16 cellular contexts compared by ENCODE assay signal in genomic region chr18:75317723-75318122, GRCh38.
DNase-seq lines count a peak whose midpoint lies in the region; ATAC-seq, FAIRE-seq and TF ChIP-seq lines count a peak whose summit lies in the region.
"Had no signal": no experiment of that assay in that cellular context is flagged by ENCODE, and none has a peak within 500 bp of the region (broad histone marks: within the 10 kb centered on the region; RNA-seq: fewer than 3 reads in every experiment).

No MANE protein-coding gene starts in this region.

- FAIRE-seq in GM12878 (lab: Jason Lieb, UNC), result no peak
- FAIRE-seq: K562 had no signal

- WGBS in GM12878 (ENCODE audit: insufficient coverage, insufficient replicate concordance, low lambda C conversion rate, missing lambda C conversion rate), result 25% methylated on average over 9 of the region's 9 CpGs
- 79 to 82% methylated on average over 9 of the region's 9 CpGs for WGBS in aorta, 2 donors

- CTCF ChIA-PET in GM12878 (lab: Yijun Ruan, JAX), result interaction anchor here (0.9 kb wide), 1 partner anchor 161 kb away, joined by 3 read pairs; no protein-coding TSS in a partner anchor

- peak; percentile 1 for DNase-seq in GM12878 (ENCODE audit: low read depth, low spot score)
- no peak for DNase-seq in stimulated activated naive B cell treated with anti-CD40 and anti-IgM and Interleukin-4, amounts not matched to agents 10 μg/mL and 1 μg/mL and 100 μg/mL, for 72 hours
- DNase-seq in dorsolateral prefrontal cortex, result no peak
- no peak for DNase-seq in aorta
- no peak for DNase-seq in A172 (ENCODE audit: low spot score)
- DNase-seq in neural progenitor cell (ENCODE audit: low spot score), result no peak
- DNase-seq: AML-193; CD4-positive, CD25-positive, alpha-beta regulatory T cell; DMS 273 treated with DMSO at 0.1 percent for 48 hours; GOT3; H9; Karpas-422 had no signal

- no peaks in the 10 kb centered on the region for H3K36me3 Mint-ChIP-seq in stimulated activated naive B cell treated with anti-CD40 and anti-IgM and Interleukin-4, amounts not matched to agents 10 μg/mL and 1 μg/mL and 100 μg/mL, for 72 hours
- H3K36me3 Mint-ChIP-seq in neural progenitor cell, result no peaks in the 10 kb centered on the region
- H3K36me3 Mint-ChIP-seq: CD4-positive, CD25-positive, alpha-beta regulatory T cell had no signal

- H3K4me3 Mint-ChIP-seq in stimulated activated naive B cell treated with anti-CD40 and anti-IgM and Interleukin-4, amounts not matched to agents 10 μg/mL and 1 μg/mL and 100 μg/mL, for 72 hours, result no peak overlapping the region
- no peak overlapping the region for H3K4me3 Mint-ChIP-seq in neural progenitor cell
- H3K4me3 Mint-ChIP-seq: CD4-positive, CD25-positive, alpha-beta regulatory T cell; H9 had no signal

- BruUV-seq in GM12878 (replicated peaks; lab: Mats Ljungman, UMichigan), result no TSS peak

- H3K4me2 ChIP-seq in GM12878 (ENCODE audit: control insufficient read depth, insufficient read depth) (no peak overlapping the region), neural progenitor cell (no peak overlapping the region)
- H3K4me2 ChIP-seq: BLaER1 treated with 17β-estradiol and CSF1 and Interleukin-3, amounts not matched to agents 10 nM and 100 nM had no signal

- peaks cover 12 to 19% of the 10 kb centered on the region in 2 donors for H3K27me3 Mint-ChIP-seq in stimulated activated naive B cell treated with anti-CD40 and anti-IgM and Interleukin-4, amounts not matched to agents 10 μg/mL and 1 μg/mL and 100 μg/mL, for 72 hours
- H3K27me3 Mint-ChIP-seq in neural progenitor cell (ENCODE audit: insufficient read depth, low read depth), result peaks cover 6% of the 10 kb centered on the region

- TF ChIP-seq RAD21 in GM12878 (IDR thresholded peaks at IDR 0.05; ENCODE audit: insufficient read depth, low read depth, low read length), result no peak

- H3K36me3 ChIP-seq in GM12878 (ENCODE audit: control insufficient read depth in 2 of 2, insufficient read depth in 2 of 2, low read length in 1 of 2) (no peaks in the 10 kb centered on the region), aorta (ENCODE audit: control insufficient read depth in 1 of 2, insufficient read depth in 2 of 2, low read length in 1 of 2) (no peaks in the 10 kb centered on the region), neural progenitor cell (no peaks in the 10 kb centered on the region)
- H3K36me3 ChIP-seq: BLaER1 treated with 17β-estradiol and CSF1 and Interleukin-3, amounts not matched to agents 10 nM and 100 nM had no signal

- peak; percentile 41 for ATAC-seq in GM18867 (IDR thresholded peaks at IDR 0.05; ENCODE audit: unreplicated experiment)
- ATAC-seq in HG02852 (IDR thresholded peaks at IDR 0.05; ENCODE audit: unreplicated experiment), result peak; percentile 62
- peak; percentile 85 for ATAC-seq in GM12878
- peak; percentile 42 to 78 for ATAC-seq in stimulated activated naive B cell treated with anti-CD40 and anti-IgM and Interleukin-4, amounts not matched to agents 10 μg/mL and 1 μg/mL and 100 μg/mL, for 72 hours (replicated peaks)
- ATAC-seq in aorta (ENCODE audit: low FRiP score), result no peak
- ATAC-seq: K562 had no signal

- H2AFZ ChIP-seq in GM12878 (ENCODE audit: control insufficient read depth, low read depth, low read length) (no peak overlapping the region), neural progenitor cell (replicated peaks) (no peak overlapping the region)

- no peak overlapping the region for H3K9ac ChIP-seq in GM12878 (ENCODE audit: control insufficient read depth, insufficient read depth, low read length)
- H3K9ac ChIP-seq in neural progenitor cell, result no peak overlapping the region
- H3K9ac ChIP-seq: BLaER1 treated with 17β-estradiol and CSF1 and Interleukin-3, amounts not matched to agents 10 nM and 100 nM had no signal

- POLR2A ChIA-PET in GM12878 (lab: Charles Lee), result no interaction called here

- H3K9me3 ChIP-seq in GM12878 (replicated peaks; ENCODE audit: control insufficient read depth, insufficient read depth, low read length), result no peaks in the 10 kb centered on the region; the same call in 2 of the 3 replicates
- no peaks in the 10 kb centered on the region for H3K9me3 ChIP-seq in aorta (ENCODE audit: control insufficient read depth, low read length)
- no peaks in the 10 kb centered on the region for H3K9me3 ChIP-seq in neural progenitor cell (ENCODE audit: low read depth)

- no peaks in the 10 kb centered on the region for H3K9me3 Mint-ChIP-seq in stimulated activated naive B cell treated with anti-CD40 and anti-IgM and Interleukin-4, amounts not matched to agents 10 μg/mL and 1 μg/mL and 100 μg/mL, for 72 hours
- H3K9me3 Mint-ChIP-seq in neural progenitor cell, result peaks cover 3% of the 10 kb centered on the region
- H3K9me3 Mint-ChIP-seq: CD4-positive, CD25-positive, alpha-beta regulatory T cell had no signal

- H3K27me3 ChIP-seq in GM12878 (replicated peaks in 1 of 2; ENCODE audit: control insufficient read depth in 2 of 2, insufficient read depth in 2 of 2, low read length in 1 of 2) (no peaks in the 10 kb centered on the region), dorsolateral prefrontal cortex (no peaks in the 10 kb centered on the region), aorta (ENCODE audit: control insufficient read depth in 1 of 2, insufficient read depth in 2 of 2, low read length in 1 of 2) (no peaks in the 10 kb centered on the region), neural progenitor cell (no peaks in the 10 kb centered on the region)
- H3K27me3 ChIP-seq: BLaER1 treated with 17β-estradiol and CSF1 and Interleukin-3, amounts not matched to agents 10 nM and 100 nM had no signal

- TF ChIP-seq CTCF in GM12878 (IDR thresholded peaks at IDR 0.05 in 2 of 3, conservative IDR thresholded peaks at IDR 0.05 in 1 of 3; ENCODE audit: control insufficient read depth in 2 of 3, extremely low read depth in 1 of 3, insufficient read depth in 1 of 3, low read depth in 3 of 3, low read length in 3 of 3) (no peak), dorsolateral prefrontal cortex (IDR thresholded peaks at IDR 0.05 in 54 of 56, conservative IDR thresholded peaks at IDR 0.05 in 2 of 56; ENCODE audit: low read depth in 1 of 56, partially characterized antibody in 56 of 56) (no peak), neural progenitor cell (IDR thresholded peaks at IDR 0.05) (no peak)

- SMC1A ChIA-PET in GM12878 (lab: Charles Lee; ENCODE audit: uncharacterized antibody, unreplicated experiment), result interaction anchor here (1.5 kb wide), 1 partner anchor 162 kb away, joined by 3 read pairs; no protein-coding TSS in a partner anchor

- H3K4me1 ChIP-seq in GM12878 (ENCODE audit: control insufficient read depth, insufficient read depth, low read length), result no peaks in the 10 kb centered on the region
- H3K4me1 ChIP-seq in aorta (ENCODE audit: control insufficient read depth in 1 of 2, insufficient read depth in 2 of 2, low read length in 2 of 2), result no peaks in the 10 kb centered on the region
- H3K4me1 ChIP-seq in neural progenitor cell, result no peaks in the 10 kb centered on the region
- H3K4me1 ChIP-seq: BLaER1 treated with 17β-estradiol and CSF1 and Interleukin-3, amounts not matched to agents 10 nM and 100 nM had no signal

- H4K20me1 ChIP-seq in GM12878 (ENCODE audit: control insufficient read depth, insufficient read depth) (no peaks in the 10 kb centered on the region), neural progenitor cell (ENCODE audit: low read depth) (no peaks in the 10 kb centered on the region)
- H4K20me1 ChIP-seq: BLaER1 treated with 17β-estradiol and CSF1 and Interleukin-3, amounts not matched to agents 10 nM and 100 nM had no signal

- in situ Hi-C loops in GM12878 (cut with MboI), result no loop called here

- H3F3A ChIP-seq in neural progenitor cell (ENCODE audit: low read depth), result no peaks in the 10 kb centered on the region

- H3K4me1 Mint-ChIP-seq in stimulated activated naive B cell treated with anti-CD40 and anti-IgM and Interleukin-4, amounts not matched to agents 10 μg/mL and 1 μg/mL and 100 μg/mL, for 72 hours, result no peaks in the 10 kb centered on the region
- H3K4me1 Mint-ChIP-seq in neural progenitor cell, result no peaks in the 10 kb centered on the region
- H3K4me1 Mint-ChIP-seq: CD4-positive, CD25-positive, alpha-beta regulatory T cell; H9 had no signal

- RAD21 ChIA-PET in GM12878 (lab: Charles Lee; ENCODE audit: unreplicated experiment), result no interaction called here

- H3K4me3 ChIP-seq in GM12878 (no peak overlapping the region), dorsolateral prefrontal cortex (peak overlapping the region in 2 of 59 donors; percentile 5 to 12), aorta (ENCODE audit: low read length in 2 of 2) (no peak overlapping the region), neural progenitor cell (no peak overlapping the region)
- H3K4me3 ChIP-seq: BLaER1 treated with 17β-estradiol and CSF1 and Interleukin-3, amounts not matched to agents 10 nM and 100 nM; K562 had no signal

- H3K27ac ChIP-seq in GM12878 (ENCODE audit: control insufficient read depth, insufficient read depth), result no peak overlapping the region; the same call in 1 of the 2 replicates
- no peak overlapping the region for H3K27ac ChIP-seq in dorsolateral prefrontal cortex
- H3K27ac ChIP-seq in aorta (ENCODE audit: low read depth in 1 of 2, low read length in 2 of 2), result no peak overlapping the region
- H3K27ac ChIP-seq in neural progenitor cell, result no peak overlapping the region
- H3K27ac ChIP-seq: BLaER1 treated with 17β-estradiol and CSF1 and Interleukin-3, amounts not matched to agents 10 nM and 100 nM had no signal

- no peak for TF ChIP-seq EP300 in GM12878 (IDR thresholded peaks at IDR 0.05; ENCODE audit: borderline replicate concordance in 1 of 2, control insufficient read depth in 1 of 2, low read depth in 2 of 2, low read length in 2 of 2)

- intact Hi-C loops in GM12878 (cut with micrococcal nuclease; ENCODE audit: unreplicated experiment) (no loop called here), dorsolateral prefrontal cortex (cut with DNase I) (no loop called here), aorta (cut with DNase I) (no loop called here)

- no peak for TF ChIP-seq POLR2A in GM12878 (IDR thresholded peaks at IDR 0.05; ENCODE audit: low read depth, low read length)

- no peak overlapping the region for H3K27ac Mint-ChIP-seq in stimulated activated naive B cell treated with anti-CD40 and anti-IgM and Interleukin-4, amounts not matched to agents 10 μg/mL and 1 μg/mL and 100 μg/mL, for 72 hours
- no peak overlapping the region for H3K27ac Mint-ChIP-seq in neural progenitor cell
- H3K27ac Mint-ChIP-seq: CD4-positive, CD25-positive, alpha-beta regulatory T cell; H9 had no signal

- no peaks in the 10 kb centered on the region for H3K79me2 ChIP-seq in GM12878 (ENCODE audit: control insufficient read depth, insufficient read depth, low read length)
- no peaks in the 10 kb centered on the region for H3K79me2 ChIP-seq in neural progenitor cell (ENCODE audit: low read depth)

TF ChIP-seq in GM12878, 131 proteins besides CTCF, POLR2A, EP300 and RAD21 (continues in another document):
- TF ChIP-seq MEF2B (IDR thresholded peaks at IDR 0.05; ENCODE audit: partially characterized antibody, poor library complexity, severe bottlenecking) (peak; percentile 15), SPI1 (IDR thresholded peaks at IDR 0.05; ENCODE audit: borderline replicate concordance, insufficient read depth, low read depth, low read length) (peak; percentile 78), EGR1 (IDR thresholded peaks at IDR 0.05; ENCODE audit: borderline replicate concordance in 1 of 2, low read depth in 2 of 2, low read length in 2 of 2) (no peak), MEF2A (IDR thresholded peaks at IDR 0.05; ENCODE audit: insufficient read depth, low read depth, low read length) (0 out of 2 replicates have a peak, but pooled peaks have one; percentile 55), STAT1 (conservative IDR thresholded peaks at IDR 0.05) (no peak)
